35 cellular contexts compared by ENCODE assay signal in genomic region chr6:49202923-49203322, GRCh38.
A peak's percentile ranks its signal among the peaks of the same experiment; 100 is the strongest.
DNase-seq lines count a peak whose midpoint lies in the region; ATAC-seq, FAIRE-seq and TF ChIP-seq lines count a peak whose summit lies in the region.
"Had no signal": no experiment of that assay in that cellular context is flagged by ENCODE, and none has a peak within 500 bp of the region (broad histone marks: within the 10 kb centered on the region; RNA-seq: fewer than 3 reads in every experiment).

No MANE protein-coding gene starts in this region.

- H3K27me3 ChIP-seq in GM12878 (replicated peaks in 1 of 2; ENCODE audit: control insufficient read depth in 2 of 2, insufficient read depth in 2 of 2, low read length in 1 of 2) (no peaks in the 10 kb centered on the region), testis (no peaks in the 10 kb centered on the region), osteoblast (ENCODE audit: insufficient read depth, low read length) (no peaks in the 10 kb centered on the region)
- H3K27me3 ChIP-seq: cardiac muscle cell, colonic mucosa, heart right ventricle, pancreas, SJCRH30 had no signal

- SMC1A ChIA-PET in GM12878 (lab: Charles Lee; ENCODE audit: uncharacterized antibody, unreplicated experiment) = no interaction called here

- RAD21 ChIA-PET in GM12878 (lab: Charles Lee; ENCODE audit: unreplicated experiment) = no interaction called here

- POLR2A ChIA-PET in GM12878 (lab: Charles Lee) = no interaction called here

- no peak overlapping the region for H3K9ac ChIP-seq in GM12878 (ENCODE audit: control insufficient read depth, insufficient read depth, low read length)

- WGBS in GM12878 (ENCODE audit: insufficient coverage, insufficient replicate concordance, low lambda C conversion rate, missing lambda C conversion rate) = 0% methylated on average over 2 of the region's 2 CpGs
- WGBS in testis, 2 donors = 66 to 79% methylated on average over 2 of the region's 2 CpGs

- H4K20me1 ChIP-seq in GM12878 (ENCODE audit: control insufficient read depth, insufficient read depth) = no peaks in the 10 kb centered on the region
- no peaks in the 10 kb centered on the region for H4K20me1 ChIP-seq in osteoblast (ENCODE audit: insufficient read depth, low read length)

- no peak overlapping the region for H3K27ac ChIP-seq in GM12878 (ENCODE audit: control insufficient read depth, insufficient read depth)
- H3K27ac ChIP-seq in testis = no peak overlapping the region
- no peak overlapping the region for H3K27ac ChIP-seq in osteoblast (ENCODE audit: low read depth, low read length)
- H3K27ac ChIP-seq: cardiac muscle cell, colonic mucosa, heart right ventricle, pancreas, SJCRH30, skin epidermis, WERI-Rb-1 had no signal

- no peak for TF ChIP-seq CTCF in GM12878 (IDR thresholded peaks at IDR 0.05 in 2 of 3, conservative IDR thresholded peaks at IDR 0.05 in 1 of 3; ENCODE audit: control insufficient read depth in 2 of 3, extremely low read depth in 1 of 3, insufficient read depth in 1 of 3, low read depth in 3 of 3, low read length in 3 of 3)
- no peak for TF ChIP-seq CTCF in fibroblast of the aortic adventitia (IDR thresholded peaks at IDR 0.05; ENCODE audit: insufficient read depth, low read length)
- no peak for TF ChIP-seq CTCF in GM13976 (IDR thresholded peaks at IDR 0.05; ENCODE audit: borderline replicate concordance, control extremely low read depth, extremely low read depth, insufficient read depth, missing control alignments)
- TF ChIP-seq CTCF in testis (IDR thresholded peaks at IDR 0.05) = no peak
- no peak for TF ChIP-seq CTCF in osteoblast (IDR thresholded peaks at IDR 0.05; ENCODE audit: extremely low read depth, low read depth, low read length)

- TF ChIP-seq EP300 in GM12878 (IDR thresholded peaks at IDR 0.05; ENCODE audit: borderline replicate concordance in 1 of 2, control insufficient read depth in 1 of 2, low read depth in 2 of 2, low read length in 2 of 2) = no peak

- FAIRE-seq in HTR-8/SVneo (lab: Jason Lieb, UNC) (peak; percentile 9), GM12878 (lab: Jason Lieb, UNC) (no peak)
- FAIRE-seq: GM18507, GM19239, pancreas had no signal

- BruUV-seq in GM12878 (replicated peaks; lab: Mats Ljungman, UMichigan) = no TSS peak

- TF ChIP-seq POLR2A in GM12878 (IDR thresholded peaks at IDR 0.05; ENCODE audit: low read depth, low read length) (no peak), testis (IDR thresholded peaks at IDR 0.05) (no peak)

- peak; percentile 34; the same call in 2 of the 3 replicates for ATAC-seq in GM12878
- ATAC-seq: activated naive CD4-positive, alpha-beta T cell treated with anti-CD3 and anti-CD28 coated beads, Interleukin-2, amount 50 U/mL, for 72 hours; heart right ventricle; left cardiac atrium; pancreas; stimulated activated naive B cell treated with anti-CD40 and anti-IgM and Interleukin-4, amounts not matched to agents 10 μg/mL and 1 μg/mL and 100 μg/mL, for 72 hours had no signal

- H3K9me3 ChIP-seq in GM12878 (replicated peaks; ENCODE audit: control insufficient read depth, insufficient read depth, low read length) = no peaks in the 10 kb centered on the region
- H3K9me3 ChIP-seq in testis = no peaks in the 10 kb centered on the region
- H3K9me3 ChIP-seq in osteoblast (ENCODE audit: low read depth, low read length) = no peaks in the 10 kb centered on the region
- H3K9me3 ChIP-seq: colonic mucosa, pancreas, SJCRH30 had no signal

- H3K4me2 ChIP-seq in GM12878 (ENCODE audit: control insufficient read depth, insufficient read depth) (no peak overlapping the region), osteoblast (ENCODE audit: insufficient read depth, low read length) (no peak overlapping the region)

- H3K79me2 ChIP-seq in GM12878 (ENCODE audit: control insufficient read depth, insufficient read depth, low read length) (no peaks in the 10 kb centered on the region), osteoblast (ENCODE audit: insufficient read depth, low read length) (no peaks in the 10 kb centered on the region)

- H3K4me3 ChIP-seq in GM12878 = no peak overlapping the region
- H3K4me3 ChIP-seq in fibroblast of the aortic adventitia (ENCODE audit: low read depth, low read length) = no peak overlapping the region
- H3K4me3 ChIP-seq in testis = no peak overlapping the region
- no peak overlapping the region for H3K4me3 ChIP-seq in osteoblast (ENCODE audit: insufficient read depth, low read length)
- H3K4me3 ChIP-seq: cardiac muscle cell, colonic mucosa, heart right ventricle, pancreas, SJCRH30, skin epidermis had no signal

- intact Hi-C loops in GM12878 (cut with micrococcal nuclease; ENCODE audit: unreplicated experiment) (no loop called here), testis (cut with DNase I; ENCODE audit: low total_unique reads) (no loop called here)

- no peak for TF ChIP-seq RAD21 in GM12878 (IDR thresholded peaks at IDR 0.05; ENCODE audit: insufficient read depth, low read depth, low read length)

- CTCF ChIA-PET in GM12878 (lab: Yijun Ruan, JAX) = no interaction called here

- in situ Hi-C loops in GM12878 (cut with MboI) = no loop called here
- in situ Hi-C loops in GM13976 (cut with MboI; ENCODE audit: low sequenced_read_pairs, unreplicated experiment) = no loop called here

- no peaks in the 10 kb centered on the region for H3K4me1 ChIP-seq in GM12878 (ENCODE audit: control insufficient read depth, insufficient read depth, low read length)
- no peaks in the 10 kb centered on the region for H3K4me1 ChIP-seq in testis
- H3K4me1 ChIP-seq in osteoblast (ENCODE audit: insufficient read depth, low read length) = no peaks in the 10 kb centered on the region
- H3K4me1 ChIP-seq: colonic mucosa, heart right ventricle, pancreas, SJCRH30 had no signal

- DNase-seq in A172 (ENCODE audit: low spot score) (peak; percentile 29), HTR-8/SVneo (ENCODE audit: insufficient read length, low spot score) (no peak), GM12878 (ENCODE audit: low read depth, low spot score) (no peak), fibroblast of the aortic adventitia (ENCODE audit: low read depth) (peak; percentile 35), GM13976 (ENCODE audit: low spot score) (no peak), testis (no peak), osteoblast (ENCODE audit: insufficient read length, low spot score, missing footprints) (no peak), RKO (ENCODE audit: low spot score) (no peak)
- DNase-seq: 8988T; activated CD4-positive, alpha-beta T cell treated with anti-CD3 and anti-CD28 coated beads for 48 hours; activated CD8-positive, alpha-beta memory T cell treated with anti-CD3 and anti-CD28 coated beads for 24 hours; activated effector memory CD4-positive, alpha-beta T cell treated with Interleukin-2 at 50 U/mL for 16 hours; activated T-cell treated with anti-CD3 and anti-CD28 coated beads for 4 hours; anterior cingulate cortex; colonic mucosa; effector CD8-positive, alpha-beta T cell; erythroblast; foreskin fibroblast; GOT3; heart right ventricle; left cardiac atrium; NCI-H146; pancreas; retina; RPMI8226; SJCRH30; stimulated activated naive B cell treated with anti-CD40 and anti-IgM and Interleukin-4, amounts not matched to agents 10 μg/mL and 1 μg/mL and 100 μg/mL, for 72 hours; substantia nigra; T-helper 9 cell; WERI-Rb-1 had no signal

- H3K36me3 ChIP-seq in GM12878 (ENCODE audit: control insufficient read depth in 2 of 2, insufficient read depth in 2 of 2, low read length in 1 of 2) = no peaks in the 10 kb centered on the region
- no peaks in the 10 kb centered on the region for H3K36me3 ChIP-seq in testis (ENCODE audit: low read depth, missing control alignments)
- H3K36me3 ChIP-seq in osteoblast (ENCODE audit: insufficient read depth, low read length) = no peaks in the 10 kb centered on the region
- H3K36me3 ChIP-seq: cardiac muscle cell, colonic mucosa, heart right ventricle, pancreas, SJCRH30, WERI-Rb-1 had no signal

- H2AFZ ChIP-seq in GM12878 (ENCODE audit: control insufficient read depth, low read depth, low read length) (no peak overlapping the region), osteoblast (ENCODE audit: low read length) (no peak overlapping the region)

TF ChIP-seq in GM12878, 131 proteins besides CTCF, POLR2A, EP300 and RAD21:
- TF ChIP-seq PML (IDR thresholded peaks at IDR 0.05; ENCODE audit: low read length) = no peak
- TF ChIP-seq CHD1 (IDR thresholded peaks at IDR 0.05; ENCODE audit: low read depth, low read length) = no peak
- no peak for TF ChIP-seq IKZF1 (conservative IDR thresholded peaks at IDR 0.05)
- no peak for TF ChIP-seq GATAD2B (conservative IDR thresholded peaks at IDR 0.05; ENCODE audit: low read depth)
- TF ChIP-seq CHD4 (IDR thresholded peaks at IDR 0.05) = no peak
- TF ChIP-seq MYC (IDR thresholded peaks at IDR 0.05; ENCODE audit: insufficient read depth, insufficient read length, insufficient replicate concordance, low read length, severe bottlenecking) = no peak
- no peak for TF ChIP-seq RBBP5 (conservative IDR thresholded peaks at IDR 0.05)

Comparison
In these comparisons a context has a peak if more than half of its experiments do, and no peak if none do; other contexts are left out.
1. DNase-seq: peak in A172 (single experiment) and fibroblast of the aortic adventitia (single experiment); none in HTR-8/SVneo (single experiment), GM12878 (single experiment), GM13976 (single experiment), testis (single experiment), osteoblast (single experiment) and RKO (single experiment).